Comparison of ENCODE assay signal across 1 cellular context in genomic region chr14:104085889-104086201, GRCh38.
TF ChIP-seq lines count a peak whose summit lies in the region.

No MANE protein-coding gene starts in this region.

TF ChIP-seq in A549, 52 proteins besides CTCF, POLR2A, EP300 and RAD21 (continued from another document):
- no peak for TF ChIP-seq USF2 (IDR thresholded peaks at IDR 0.05)
- TF ChIP-seq KDM1A (IDR thresholded peaks at IDR 0.05; ENCODE audit: low read depth) = no peak
